In the genomic region with DNA sequence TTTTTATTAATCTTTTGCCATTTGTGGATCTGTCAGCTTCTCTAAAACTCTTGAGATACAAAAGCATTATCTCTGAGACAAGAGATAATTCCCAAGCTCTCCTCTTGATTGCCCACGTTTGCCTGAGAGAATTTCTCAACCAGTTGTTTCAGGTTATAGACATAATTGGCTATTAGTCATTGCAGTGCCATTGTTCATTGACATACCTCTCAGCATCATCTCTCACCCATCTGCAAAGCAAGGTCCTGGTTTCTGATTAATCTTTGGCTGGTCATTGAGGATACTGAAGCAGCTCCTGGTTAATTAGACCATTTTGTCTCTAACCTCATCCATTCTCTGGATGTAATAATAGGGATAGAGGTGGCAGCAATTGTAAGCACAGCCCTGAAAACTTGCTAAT, we compare ENCODE assay signal across 24 cellular contexts.
A peak's percentile ranks its signal among the peaks of the same experiment; 100 is the strongest.
DNase-seq lines count a peak whose midpoint lies in the region; ATAC-seq and TF ChIP-seq lines count a peak whose summit lies in the region.
"Had no signal": no experiment of that assay in that cellular context is flagged by ENCODE, and none has a peak within 500 bp of the region (broad histone marks: within the 10 kb centered on the region; RNA-seq: fewer than 3 reads in every experiment).

No MANE protein-coding gene starts in this region.

- H3K9me2 ChIP-seq in GM23248 (ENCODE audit: insufficient read depth), result no peaks in the 10 kb centered on the region

- H3K79me1 ChIP-seq in mesendoderm (ENCODE audit: low read length), result no peaks in the 10 kb centered on the region

- H3K36me3 Mint-ChIP-seq in glutamatergic neuron (ENCODE audit: unreplicated experiment), result no peaks in the 10 kb centered on the region
- H3K36me3 Mint-ChIP-seq: CD4-positive, alpha-beta memory T cell had no signal

- H3K23ac ChIP-seq in mesendoderm (ENCODE audit: low read length), result no peak overlapping the region

- H2BK5ac ChIP-seq in mesendoderm (ENCODE audit: low read length), result no peak overlapping the region

- H4K5ac ChIP-seq in mesendoderm (ENCODE audit: low read length), result no peak overlapping the region

- H3K27ac ChIP-seq in GM23248 (no peak overlapping the region), mesendoderm (ENCODE audit: low read depth, low read length) (no peak overlapping the region)
- H3K27ac ChIP-seq: PC-9 had no signal

- TF ChIP-seq CTCF in epithelial cell of proximal tubule (conservative IDR thresholded peaks at IDR 0.05; ENCODE audit: low read depth, low read length), result no peak
- TF ChIP-seq CTCF in glutamatergic neuron (IDR thresholded peaks at IDR 0.05; ENCODE audit: partially characterized antibody, unreplicated experiment), result no peak

- WGBS in GM23248 (ENCODE audit: low coverage in 1 of 2, low lambda C conversion rate in 2 of 2, missing lambda C conversion rate in 2 of 2), 2 experiments, result 3 to 41% methylated on average over 1 of the region's 1 CpG
- WGBS in mesendoderm (ENCODE audit: extremely low coverage, insufficient coverage, low lambda C conversion rate), result no CpG with 5 or more reads among the region's 1 CpG

- no peaks in the 10 kb centered on the region for H4K20me1 ChIP-seq in GM23248 (ENCODE audit: insufficient read depth)

- H3K9me3 ChIP-seq in GM23248 (ENCODE audit: low read depth), result no peaks in the 10 kb centered on the region
- H3K9me3 ChIP-seq: Caco-2, HAP-1 had no signal

- H3K79me2 ChIP-seq in GM23248 (ENCODE audit: insufficient read depth) (no peaks in the 10 kb centered on the region), mesendoderm (ENCODE audit: control insufficient read depth, insufficient read depth, low read length) (no peaks in the 10 kb centered on the region)

- no peak overlapping the region for H3K4me2 ChIP-seq in GM23248 (ENCODE audit: unreplicated experiment)
- no peak overlapping the region for H3K4me2 ChIP-seq in mesendoderm (ENCODE audit: low read length)
- H3K4me2 ChIP-seq: GM23338, PC-9 had no signal

- no peaks in the 10 kb centered on the region for H3K9me3 Mint-ChIP-seq in glutamatergic neuron (ENCODE audit: unreplicated experiment)

- H3K18ac ChIP-seq in mesendoderm (ENCODE audit: low read length), result no peak overlapping the region

- in situ Hi-C loops in GM23248 (cut with MboI), result no loop called here

- H3K4me3 Mint-ChIP-seq in glutamatergic neuron (ENCODE audit: unreplicated experiment), result no peak overlapping the region
- H3K4me3 Mint-ChIP-seq: CD4-positive, alpha-beta memory T cell; GM23338 had no signal

- no peak overlapping the region for H2AK5ac ChIP-seq in mesendoderm (ENCODE audit: low read length)

- no peak overlapping the region for H4K8ac ChIP-seq in mesendoderm (ENCODE audit: low read depth, low read length)

- H3K4me3 ChIP-seq in GM23248, result no peak overlapping the region
- no peak overlapping the region for H3K4me3 ChIP-seq in epithelial cell of proximal tubule (ENCODE audit: low read depth, low read length)
- H3K4me3 ChIP-seq in mesendoderm (ENCODE audit: low read length), result no peak overlapping the region
- H3K4me3 ChIP-seq: GM23338, HAP-1, K562, PC-9 had no signal

- no peaks in the 10 kb centered on the region for H3K36me3 ChIP-seq in GM23248 (ENCODE audit: low read depth)
- H3K36me3 ChIP-seq in mesendoderm (ENCODE audit: control insufficient read depth, insufficient read depth, low read length), result no peaks in the 10 kb centered on the region
- H3K36me3 ChIP-seq: HAP-1 had no signal

- no peaks in the 10 kb centered on the region for H3K27me3 Mint-ChIP-seq in glutamatergic neuron (ENCODE audit: unreplicated experiment)
- H3K27me3 Mint-ChIP-seq: CD4-positive, alpha-beta memory T cell had no signal

- H2BK15ac ChIP-seq in mesendoderm (replicated peaks; ENCODE audit: low read depth), result no peak overlapping the region

- H2BK120ac ChIP-seq in mesendoderm (ENCODE audit: low read depth, low read length), result no peak overlapping the region

- peak; percentile 20 for DNase-seq in GM23248
- peak; percentile 65 for DNase-seq in NCI-H69 (lab: John Stamatoyannopoulos, UW)
- DNase-seq in epithelial cell of proximal tubule (ENCODE audit: low read depth), result peak; percentile 95
- DNase-seq in mesendoderm, result peak; percentile 51
- no peak for DNase-seq in glutamatergic neuron
- DNase-seq in activated gamma-delta T cell treated with Interleukin-2 at 50 U/mL for 16 hours, result no peak
- no peak for DNase-seq in activated CD8-positive, alpha-beta memory T cell treated with anti-CD3 and anti-CD28 coated beads, Interleukin-2, amount 50 U/mL, for 48 hours
- DNase-seq: C1 segment of cervical spinal cord; Caco-2; CD4-positive, alpha-beta memory T cell; DMS79 treated with DMSO at 0.1 percent for 48 hours; Kasumi-1; NCI-H1105; NCI-H2029; NCI-H2227 treated with DMSO at 0.1 percent for 48 hours; NCI-H526 treated with DMSO at 0.1 percent for 48 hours; NK-92 treated with Interleukin-12 subunit alpha and Interleukin-12 subunit beta, amount 100 ng/mL, for 24 hours; PC-9; RPMI8226; SHP77 had no signal

- H3K9ac ChIP-seq in GM23248 (no peak overlapping the region), mesendoderm (ENCODE audit: low read length) (no peak overlapping the region)

- H3K56ac ChIP-seq in mesendoderm (ENCODE audit: low read length), result no peak overlapping the region

- H3F3A ChIP-seq in GM23248 (ENCODE audit: insufficient read depth), result peaks cover 16% of the 10 kb centered on the region

- H3K27me3 ChIP-seq in GM23248 (replicated peaks; ENCODE audit: insufficient read depth), result no peaks in the 10 kb centered on the region
- no peaks in the 10 kb centered on the region for H3K27me3 ChIP-seq in mesendoderm (ENCODE audit: insufficient read depth, low read length, poor library complexity)

- no peak overlapping the region for H3K27ac Mint-ChIP-seq in glutamatergic neuron (ENCODE audit: unreplicated experiment)
- H3K27ac Mint-ChIP-seq: CD4-positive, alpha-beta memory T cell; GM23338 had no signal

- H3K4me1 ChIP-seq in GM23248 (ENCODE audit: insufficient read depth) (peaks cover 20% of the 10 kb centered on the region), mesendoderm (ENCODE audit: control insufficient read depth, low read depth, low read length) (no peaks in the 10 kb centered on the region)
- H3K4me1 ChIP-seq: Caco-2, HAP-1 had no signal

- H2AFZ ChIP-seq in GM23248, result no peak overlapping the region
- H2AFZ ChIP-seq: GM23338, PC-9 had no signal

- H3K4ac ChIP-seq in mesendoderm (ENCODE audit: low read depth, low read length), result no peak overlapping the region

- no peaks in the 10 kb centered on the region for H3K4me1 Mint-ChIP-seq in glutamatergic neuron (ENCODE audit: low read depth, unreplicated experiment)
- H3K4me1 Mint-ChIP-seq: CD4-positive, alpha-beta memory T cell; GM23338 had no signal

- ATAC-seq in GM21390 (IDR thresholded peaks at IDR 0.05; ENCODE audit: unreplicated experiment), result no peak
- ATAC-seq: GM23338, K562 had no signal

Comparison
In these comparisons a context has a peak if more than half of its experiments do, and no peak if none do; other contexts are left out.
1. DNase-seq: peak in GM23248 (single experiment), NCI-H69 (single experiment), epithelial cell of proximal tubule (single experiment) and mesendoderm (single experiment); none in glutamatergic neuron (single experiment), activated gamma-delta T cell treated with Interleukin-2 at 50 U/mL for 16 hours (single experiment) and activated CD8-positive, alpha-beta memory T cell treated with anti-CD3 and anti-CD28 coated beads, Interleukin-2, amount 50 U/mL, for 48 hours (single experiment).